Comparison of ENCODE assay signal across 22 cellular contexts in genomic region chr4:43089730-43090129, GRCh38.
A peak's percentile ranks its signal among the peaks of the same experiment; 100 is the strongest.
DNase-seq lines count a peak whose midpoint lies in the region; ATAC-seq and TF ChIP-seq lines count a peak whose summit lies in the region.
"Had no signal": no experiment of that assay in that cellular context is flagged by ENCODE, and none has a peak within 500 bp of the region (broad histone marks: within the 10 kb centered on the region; RNA-seq: fewer than 3 reads in every experiment).

No MANE protein-coding gene starts in this region.

- H3K4me3 Mint-ChIP-seq in mesothelial cell of epicardium (no peak overlapping the region), CD14-positive monocyte (no peak overlapping the region)
- H3K4me3 Mint-ChIP-seq: activated naive CD4-positive, alpha-beta T cell treated with anti-CD3 and anti-CD28 coated beads, Interleukin-2, amount 50 U/mL, for 24 hours; CD4-positive, alpha-beta memory T cell; H9; memory B cell; natural killer cell had no signal

- TF ChIP-seq CTCF in coronary artery (IDR thresholded peaks at IDR 0.05) (no peak), mesothelial cell of epicardium (IDR thresholded peaks at IDR 0.05; ENCODE audit: unreplicated experiment) (no peak), CD14-positive monocyte (IDR thresholded peaks at IDR 0.05) (no peak)

- H3K4me1 Mint-ChIP-seq in mesothelial cell of epicardium (no peaks in the 10 kb centered on the region), CD14-positive monocyte (no peaks in the 10 kb centered on the region)
- H3K4me1 Mint-ChIP-seq: activated naive CD4-positive, alpha-beta T cell treated with anti-CD3 and anti-CD28 coated beads, Interleukin-2, amount 50 U/mL, for 24 hours; CD4-positive, alpha-beta memory T cell; H9; memory B cell; natural killer cell had no signal

- no peak for ATAC-seq in GM18502 (IDR thresholded peaks at IDR 0.05; ENCODE audit: poor library complexity, unreplicated experiment)
- ATAC-seq: body of pancreas, natural killer cell had no signal

- in situ Hi-C loops in KBM-7 (cut with MboI; ENCODE audit: low pct_unique_long_range_greater_than_20kb, low sequenced_read_pairs) = no loop called here

- H3K9me3 Mint-ChIP-seq in mesothelial cell of epicardium = peaks cover 36% of the 10 kb centered on the region
- H3K9me3 Mint-ChIP-seq in CD14-positive monocyte = peaks cover 0 to 16% (median 8%) of the 10 kb centered on the region in 7 donors
- H3K9me3 Mint-ChIP-seq: activated naive CD4-positive, alpha-beta T cell treated with anti-CD3 and anti-CD28 coated beads, Interleukin-2, amount 50 U/mL, for 24 hours had no signal

- DNase-seq in ELR (ENCODE audit: low read depth) (peak; percentile 20), RKO (ENCODE audit: low spot score) (peak; percentile 50), coronary artery (ENCODE audit: low spot score) (no peak), non-pigmented ciliary epithelial cell (ENCODE audit: low read depth) (peak; percentile 1), KBM-7 (no peak), mesothelial cell of epicardium (ENCODE audit: low spot score in 2 of 2, unreplicated experiment in 2 of 2) (no peak), CD14-positive monocyte (ENCODE audit: low spot score) (no peak)
- DNase-seq: activated CD4-positive, alpha-beta T cell treated with anti-CD3 and anti-CD28 coated beads for 4 hours; body of pancreas; CD4-positive, alpha-beta memory T cell; cortex of kidney; DMS79 treated with DMSO at 0.1 percent for 48 hours; foreskin melanocyte; H9; kidney glomerular epithelial cell; natural killer cell; NCI-H1417; NCI-H524 had no signal

- H3K27ac ChIP-seq in coronary artery = peak overlapping the region; percentile 43 to 72
- H3K27ac ChIP-seq: body of pancreas, parathyroid adenoma had no signal

- intact Hi-C loops in CD14-positive monocyte (cut with micrococcal nuclease) = no loop called here

- H3K36me3 Mint-ChIP-seq in mesothelial cell of epicardium (no peaks in the 10 kb centered on the region), CD14-positive monocyte (no peaks in the 10 kb centered on the region)
- H3K36me3 Mint-ChIP-seq: activated naive CD4-positive, alpha-beta T cell treated with anti-CD3 and anti-CD28 coated beads, Interleukin-2, amount 50 U/mL, for 24 hours; CD4-positive, alpha-beta memory T cell; memory B cell; natural killer cell had no signal

- peak overlapping the region; percentile 32 for H3K4me3 ChIP-seq in coronary artery
- H3K4me3 ChIP-seq: body of pancreas had no signal

- H3K27ac Mint-ChIP-seq in mesothelial cell of epicardium = no peak overlapping the region
- H3K27ac Mint-ChIP-seq in CD14-positive monocyte = no peak overlapping the region
- H3K27ac Mint-ChIP-seq: activated naive CD4-positive, alpha-beta T cell treated with anti-CD3 and anti-CD28 coated beads, Interleukin-2, amount 50 U/mL, for 24 hours; CD4-positive, alpha-beta memory T cell; H9; memory B cell; natural killer cell had no signal

- H3K27me3 Mint-ChIP-seq in mesothelial cell of epicardium (ENCODE audit: low read depth) (no peaks in the 10 kb centered on the region), CD14-positive monocyte (ENCODE audit: low read depth in 3 of 3) (no peaks in the 10 kb centered on the region)
- H3K27me3 Mint-ChIP-seq: activated naive CD4-positive, alpha-beta T cell treated with anti-CD3 and anti-CD28 coated beads, Interleukin-2, amount 50 U/mL, for 24 hours; CD4-positive, alpha-beta memory T cell; memory B cell had no signal

Comparison
In these comparisons a context has a peak if more than half of its experiments do, and no peak if none do; other contexts are left out.
1. DNase-seq: peak in ELR (single experiment), RKO (single experiment) and non-pigmented ciliary epithelial cell (single experiment); none in coronary artery (single experiment), KBM-7 (single experiment), mesothelial cell of epicardium (0 of 2) and CD14-positive monocyte (single experiment).